ENCODE assay signal across 11 cellular contexts in genomic region chr5:140595538-140595937, GRCh38. TPM values are rescaled to one million over a fixed set of nuclear protein-coding genes. Genes with fewer than 3 reads are reported as not detected.
DNase-seq lines count a peak whose midpoint lies in the region; ATAC-seq, FAIRE-seq and TF ChIP-seq lines count a peak whose summit lies in the region.
"Had no signal": no experiment of that assay in that cellular context is flagged by ENCODE, and none has a peak within 500 bp of the region (broad histone marks: within the 10 kb centered on the region; RNA-seq: fewer than 3 reads in every experiment).

No MANE protein-coding gene starts in this region.

- no peaks in the 10 kb centered on the region for H3K9me3 ChIP-seq in HepG2 (ENCODE audit: low read length)
- H3K9me3 ChIP-seq: BLaER1 had no signal

- no peak; the same call in 2 of the 3 replicates for ATAC-seq in HepG2
- no peak for ATAC-seq in GM19035 (IDR thresholded peaks at IDR 0.05; ENCODE audit: unreplicated experiment)

- DNase-seq in DMS79 (lab: John Stamatoyannopoulos, UW) (peak; percentile 4), SIG-M5 treated with dmso at 0.1 percent for 504 hours (lab: John Stamatoyannopoulos, UW; ENCODE audit: unreplicated experiment) (peak; percentile 95), HepG2 (ENCODE audit: low spot score) (peak; percentile 36), HFFc6 (no peak), NCI-H1092 treated with DMSO at 0.1 percent for 48 hours (lab: John Stamatoyannopoulos, UW) (no peak)
- DNase-seq: activated naive CD4-positive, alpha-beta T cell treated with anti-CD3 and anti-CD28 coated beads for 36 hours; NCI-H1105; nephron progenitor cell; T-helper 2 cell had no signal

- no peaks in the 10 kb centered on the region for H3K27me3 ChIP-seq in HepG2 (ENCODE audit: control insufficient read depth in 1 of 2, insufficient read depth in 2 of 2, low read length in 2 of 2)
- H3K27me3 ChIP-seq: BLaER1 had no signal

- peaks cover 13% of the 10 kb centered on the region for H3K4me1 Mint-ChIP-seq in HFFc6 (ENCODE audit: low read depth)
- H3K4me1 Mint-ChIP-seq: nephron progenitor cell had no signal

- no peak for TF ChIP-seq RAD21 in HepG2 (CRISPR knock-in tag; IDR thresholded peaks at IDR 0.05)

- no peak overlapping the region for H3K9ac ChIP-seq in HepG2 (ENCODE audit: insufficient read depth, low read depth, low read length)
- H3K9ac ChIP-seq: BLaER1 had no signal

- no peak overlapping the region for H3K27ac Mint-ChIP-seq in HFFc6
- H3K27ac Mint-ChIP-seq: activated naive CD4-positive, alpha-beta T cell treated with anti-CD3 and anti-CD28 coated beads for 36 hours; nephron progenitor cell had no signal

- no peaks in the 10 kb centered on the region for H3K79me2 ChIP-seq in HepG2 (ENCODE audit: insufficient read depth, low read length)

- CTCF ChIA-PET in HepG2 (lab: Yijun Ruan, JAX; ENCODE audit: low intra/inter-chr PET ratio, low total read pairs): no interaction called here

- in situ Hi-C loops in HepG2 (cut with HindIII; ENCODE audit: extremely low pct_ligation_motif_present, low pct_unique_long_range_greater_than_20kb): no loop called here

- no peak for TF ChIP-seq EP300 in HepG2 (IDR thresholded peaks at IDR 0.05; ENCODE audit: low read depth in 2 of 2, low read length in 2 of 2)
- no peak for TF ChIP-seq EP300 in HepG2 (CRISPR knock-in tag; IDR thresholded peaks at IDR 0.05; ENCODE audit: borderline replicate concordance)

- under 1% methylated on average over 3 of the region's 3 CpGs for WGBS in HepG2 (ENCODE audit: low lambda C conversion rate)

- intact Hi-C loops in HepG2 (cut with micrococcal nuclease; ENCODE audit: unreplicated experiment): no loop called here

- POLR2A ChIA-PET in HepG2 (lab: Yijun Ruan, JAX): no interaction called here

- no peaks in the 10 kb centered on the region for H4K20me1 ChIP-seq in HepG2 (ENCODE audit: insufficient read depth, low read length)
- H4K20me1 ChIP-seq: BLaER1 had no signal

- no peaks in the 10 kb centered on the region for H3K36me3 Mint-ChIP-seq in HFFc6 (ENCODE audit: low read depth)

- no peaks in the 10 kb centered on the region for H3K36me3 ChIP-seq in HepG2 (replicated peaks in 1 of 2; ENCODE audit: control insufficient read depth in 1 of 2, insufficient read depth in 2 of 2, low read length in 2 of 2)
- H3K36me3 ChIP-seq: BLaER1 had no signal

- peaks cover 13% of the 10 kb centered on the region for H3K4me1 ChIP-seq in HepG2 (ENCODE audit: insufficient read depth, low read length)
- H3K4me1 ChIP-seq: BLaER1 had no signal

- BruUV-seq in HepG2 (replicated peaks; lab: Mats Ljungman, UMichigan): no TSS peak

- FAIRE-seq in HepG2 (lab: Jason Lieb, UNC): no peak

- no peak overlapping the region; the same call in 1 of the 2 replicates for H3K4me2 ChIP-seq in HepG2 (ENCODE audit: low read depth, low read length)
- H3K4me2 ChIP-seq: BLaER1 had no signal

- no peak overlapping the region for H3K4me3 ChIP-seq in HepG2 (replicated peaks in 1 of 3; ENCODE audit: insufficient read depth in 1 of 3, low read depth in 2 of 3, low read length in 3 of 3)
- H3K4me3 ChIP-seq: BLaER1 had no signal

- H3K9me3 Mint-ChIP-seq in HFFc6: no peaks in the 10 kb centered on the region
- H3K9me3 Mint-ChIP-seq: activated naive CD4-positive, alpha-beta T cell treated with anti-CD3 and anti-CD28 coated beads for 36 hours; nephron progenitor cell had no signal

- peaks cover 2% of the 10 kb centered on the region for H3K27me3 Mint-ChIP-seq in HFFc6 (ENCODE audit: insufficient read depth)

- TF ChIP-seq CTCF in HepG2 (CRISPR knock-in tag; IDR thresholded peaks at IDR 0.05) (no peak), HFFc6 (IDR thresholded peaks at IDR 0.05) (no peak)

- H2AFZ ChIP-seq in HepG2 (ENCODE audit: low read length): no peak overlapping the region

- no peak overlapping the region for H3K27ac ChIP-seq in HepG2 (ENCODE audit: extremely low read length, insufficient read depth, low read length)
- H3K27ac ChIP-seq: BLaER1 had no signal

- TF ChIP-seq POLR2A in HepG2 (IDR thresholded peaks at IDR 0.05; ENCODE audit: insufficient read depth in 1 of 2, low read depth in 2 of 2, low read length in 2 of 2): no peak

- no peak overlapping the region for H3K4me3 Mint-ChIP-seq in HFFc6
- H3K4me3 Mint-ChIP-seq: activated naive CD4-positive, alpha-beta T cell treated with anti-CD3 and anti-CD28 coated beads for 36 hours; nephron progenitor cell had no signal

RNA-seq across cellular contexts. Expression of gene SLC35A4, which starts 30.9 kb away (rescaled TPM):
- 0.71 and 0.95 TPM in 2 replicates for total RNA-seq in HepG2 (2016; rRNA removed; fragmentation: Illumina TruSeq; extraction: Trizol)
- total RNA-seq in HepG2 (2016; cell fraction: cytosol; rRNA removed; fragmentation: Illumina TruSeq; extraction: Trizol; ENCODE audit: low read depth): 0.18 and 0.20 TPM in 2 replicates
- 0.55 and 1.4 TPM in 2 replicates for total RNA-seq in HepG2 (2016; cell fraction: insoluble cytoplasmic fraction; rRNA removed; fragmentation: Illumina TruSeq; extraction: Trizol)
- 1.3 TPM in 2 replicates for total RNA-seq in HepG2 (2016; cell fraction: membrane; rRNA removed; fragmentation: Illumina TruSeq; extraction: Trizol)
- 0.50 and 1.2 TPM in 2 replicates for total RNA-seq in HepG2 (2016; cell fraction: nucleus; rRNA removed; fragmentation: Illumina TruSeq; extraction: Trizol)
- 4.0 and 5.0 TPM in 2 replicates for polyA plus RNA-seq in HepG2 (2011; rRNA removed)
- polyA plus RNA-seq in HepG2 (2011; cell fraction: cytosol; rRNA removed): 2.0 and 2.4 TPM in 2 replicates
- 1.8 and 2.8 TPM in 2 replicates for polyA plus RNA-seq in HepG2 (2011; cell fraction: nucleus; rRNA removed)
- polyA plus RNA-seq in HepG2 (2012): 1.7 and 2.1 TPM in 2 replicates
- 0.37 and 0.50 TPM in 2 replicates for polyA plus RNA-seq in HepG2 (2016; cell fraction: cytosol; fragmentation: Illumina TruSeq; extraction: Trizol; ENCODE audit: low read depth)
- 1.2 and 1.3 TPM in 2 replicates for polyA plus RNA-seq in HepG2 (2016; cell fraction: insoluble cytoplasmic fraction; fragmentation: Illumina TruSeq; extraction: Trizol; ENCODE audit: low read depth)
- 1.8 TPM in 2 replicates for polyA plus RNA-seq in HepG2 (2016; cell fraction: membrane; fragmentation: Illumina TruSeq; extraction: Trizol; ENCODE audit: low read depth)
- 1.0 and 1.4 TPM in 2 replicates for polyA plus RNA-seq in HepG2 (2016; cell fraction: nucleus; fragmentation: Illumina TruSeq; extraction: Trizol; ENCODE audit: insufficient read depth, low read depth)
- polyA minus RNA-seq in HepG2 (2011; rRNA and poly(A)+ RNA removed; ENCODE audit: low replicate concordance): 4.2 and 169 TPM in 2 replicates
- 0.79 TPM in 2 replicates for polyA minus RNA-seq in HepG2 (2011; cell fraction: cytosol; rRNA and poly(A)+ RNA removed)
- 1.0 and 1.5 TPM in 2 replicates for polyA minus RNA-seq in HepG2 (2011; cell fraction: nucleus; rRNA and poly(A)+ RNA removed)
- total RNA-seq in HFFc6 (2021; fragmentation: NEBNext Ultra II Directional; extraction: Animal tissue kit (Norgen Biotek cat#: 25700)): 10 to 100 TPM; 64.1 to 72.8 (median 71.2) TPM

RNA-seq across cellular contexts. Expression of gene APBB3, which starts 31.1 kb away (rescaled TPM):
- 0.22 and 0.38 TPM in 2 replicates for total RNA-seq in HepG2 (2016; rRNA removed; fragmentation: Illumina TruSeq; extraction: Trizol)
- total RNA-seq in HepG2 (2016; cell fraction: cytosol; rRNA removed; fragmentation: Illumina TruSeq; extraction: Trizol; ENCODE audit: low read depth): not detected in 2 replicates
- 0.24 TPM in 1 of 2 replicates, not detected in the other for total RNA-seq in HepG2 (2016; cell fraction: insoluble cytoplasmic fraction; rRNA removed; fragmentation: Illumina TruSeq; extraction: Trizol)
- not detected in 2 replicates for total RNA-seq in HepG2 (2016; cell fraction: membrane; rRNA removed; fragmentation: Illumina TruSeq; extraction: Trizol)
- 0.43 and 0.78 TPM in 2 replicates for total RNA-seq in HepG2 (2016; cell fraction: nucleus; rRNA removed; fragmentation: Illumina TruSeq; extraction: Trizol)
- polyA plus RNA-seq in HepG2 (2011; rRNA removed): 0.78 and 1.4 TPM in 2 replicates
- 0.17 and 0.21 TPM in 2 replicates for polyA plus RNA-seq in HepG2 (2011; cell fraction: cytosol; rRNA removed)
- 9.0 and 9.1 TPM in 2 replicates for polyA plus RNA-seq in HepG2 (2011; cell fraction: nucleus; rRNA removed)
- polyA plus RNA-seq in HepG2 (2012): 0.38 and 0.51 TPM in 2 replicates
- not detected in 2 replicates for polyA plus RNA-seq in HepG2 (2016; cell fraction: cytosol; fragmentation: Illumina TruSeq; extraction: Trizol; ENCODE audit: low read depth)
- not detected in 2 replicates for polyA plus RNA-seq in HepG2 (2016; cell fraction: insoluble cytoplasmic fraction; fragmentation: Illumina TruSeq; extraction: Trizol; ENCODE audit: low read depth)
- not detected in 2 replicates for polyA plus RNA-seq in HepG2 (2016; cell fraction: membrane; fragmentation: Illumina TruSeq; extraction: Trizol; ENCODE audit: low read depth)
- polyA plus RNA-seq in HepG2 (2016; cell fraction: nucleus; fragmentation: Illumina TruSeq; extraction: Trizol; ENCODE audit: insufficient read depth, low read depth): 1.9 and 2.0 TPM in 2 replicates
- polyA minus RNA-seq in HepG2 (2011; rRNA and poly(A)+ RNA removed; ENCODE audit: low replicate concordance): 0.68 and 26.5 TPM in 2 replicates
- 0.70 TPM in 1 of 2 replicates, not detected in the other for polyA minus RNA-seq in HepG2 (2011; cell fraction: cytosol; rRNA and poly(A)+ RNA removed)
- 1.3 and 3.2 TPM in 2 replicates for polyA minus RNA-seq in HepG2 (2011; cell fraction: nucleus; rRNA and poly(A)+ RNA removed)
- total RNA-seq in HFFc6 (2021; fragmentation: NEBNext Ultra II Directional; extraction: Animal tissue kit (Norgen Biotek cat#: 25700)): 10 to 100 TPM; 11.0 to 13.0 (median 11.7) TPM

RNA-seq across cellular contexts. Expression of gene CD14, which starts 37.4 kb away (rescaled TPM):
- total RNA-seq in HepG2 (2016; rRNA removed; fragmentation: Illumina TruSeq; extraction: Trizol): 0.70 and 1.7 TPM in 2 replicates
- total RNA-seq in HepG2 (2016; cell fraction: cytosol; rRNA removed; fragmentation: Illumina TruSeq; extraction: Trizol; ENCODE audit: low read depth): 0.35 and 0.40 TPM in 2 replicates
- total RNA-seq in HepG2 (2016; cell fraction: insoluble cytoplasmic fraction; rRNA removed; fragmentation: Illumina TruSeq; extraction: Trizol): 1.4 TPM in 2 replicates
- 0.22 and 0.31 TPM in 2 replicates for total RNA-seq in HepG2 (2016; cell fraction: membrane; rRNA removed; fragmentation: Illumina TruSeq; extraction: Trizol)
- total RNA-seq in HepG2 (2016; cell fraction: nucleus; rRNA removed; fragmentation: Illumina TruSeq; extraction: Trizol): 1.5 and 1.7 TPM in 2 replicates
- polyA plus RNA-seq in HepG2 (2011; rRNA removed): 4.7 and 9.8 TPM in 2 replicates
- 4.5 and 5.6 TPM in 2 replicates for polyA plus RNA-seq in HepG2 (2011; cell fraction: cytosol; rRNA removed)
- 3.9 and 7.5 TPM in 2 replicates for polyA plus RNA-seq in HepG2 (2011; cell fraction: nucleus; rRNA removed)
- 2.7 and 8.6 TPM in 2 replicates for polyA plus RNA-seq in HepG2 (2012)
- 0.16 and 0.26 TPM in 2 replicates for polyA plus RNA-seq in HepG2 (2016; cell fraction: cytosol; fragmentation: Illumina TruSeq; extraction: Trizol; ENCODE audit: low read depth)
- 0.59 and 0.86 TPM in 2 replicates for polyA plus RNA-seq in HepG2 (2016; cell fraction: insoluble cytoplasmic fraction; fragmentation: Illumina TruSeq; extraction: Trizol; ENCODE audit: low read depth)
- polyA plus RNA-seq in HepG2 (2016; cell fraction: membrane; fragmentation: Illumina TruSeq; extraction: Trizol; ENCODE audit: low read depth): 0.15 and 0.20 TPM in 2 replicates
- polyA plus RNA-seq in HepG2 (2016; cell fraction: nucleus; fragmentation: Illumina TruSeq; extraction: Trizol; ENCODE audit: insufficient read depth, low read depth): 1.8 and 4.1 TPM in 2 replicates
- polyA minus RNA-seq in HepG2 (2011; rRNA and poly(A)+ RNA removed; ENCODE audit: low replicate concordance): 0.16 and 4.7 TPM in 2 replicates
- polyA minus RNA-seq in HepG2 (2011; cell fraction: cytosol; rRNA and poly(A)+ RNA removed): 2.6 and 4.0 TPM in 2 replicates
- polyA minus RNA-seq in HepG2 (2011; cell fraction: nucleus; rRNA and poly(A)+ RNA removed): 0.90 and 1.5 TPM in 2 replicates
- 1 to 10 TPM in 5 of 6 experiments, under 1 TPM in 1; 0.84 to 1.9 (median 1.3) TPM for total RNA-seq in HFFc6 (2021; fragmentation: NEBNext Ultra II Directional; extraction: Animal tissue kit (Norgen Biotek cat#: 25700))

RNA-seq across cellular contexts. Expression of gene SRA1, which starts 38.3 kb away (rescaled TPM):
- 32.8 and 38.1 TPM in 2 replicates for total RNA-seq in HepG2 (2016; rRNA removed; fragmentation: Illumina TruSeq; extraction: Trizol)
- total RNA-seq in HepG2 (2016; cell fraction: cytosol; rRNA removed; fragmentation: Illumina TruSeq; extraction: Trizol; ENCODE audit: low read depth): 39.0 and 47.9 TPM in 2 replicates
- total RNA-seq in HepG2 (2016; cell fraction: insoluble cytoplasmic fraction; rRNA removed; fragmentation: Illumina TruSeq; extraction: Trizol): 31.9 and 32.7 TPM in 2 replicates
- total RNA-seq in HepG2 (2016; cell fraction: membrane; rRNA removed; fragmentation: Illumina TruSeq; extraction: Trizol): 39.6 and 41.8 TPM in 2 replicates
- 15.1 and 15.3 TPM in 2 replicates for total RNA-seq in HepG2 (2016; cell fraction: nucleus; rRNA removed; fragmentation: Illumina TruSeq; extraction: Trizol)
- polyA plus RNA-seq in HepG2 (2011; rRNA removed): 14.2 and 15.6 TPM in 2 replicates
- polyA plus RNA-seq in HepG2 (2011; cell fraction: cytosol; rRNA removed): 16.8 and 19.0 TPM in 2 replicates
- polyA plus RNA-seq in HepG2 (2011; cell fraction: nucleus; rRNA removed): 9.8 and 10.4 TPM in 2 replicates
- polyA plus RNA-seq in HepG2 (2012): 11.6 and 17.9 TPM in 2 replicates
- polyA plus RNA-seq in HepG2 (2016; cell fraction: cytosol; fragmentation: Illumina TruSeq; extraction: Trizol; ENCODE audit: low read depth): 62.2 and 65.0 TPM in 2 replicates
- polyA plus RNA-seq in HepG2 (2016; cell fraction: insoluble cytoplasmic fraction; fragmentation: Illumina TruSeq; extraction: Trizol; ENCODE audit: low read depth): 33.8 and 43.4 TPM in 2 replicates
- polyA plus RNA-seq in HepG2 (2016; cell fraction: membrane; fragmentation: Illumina TruSeq; extraction: Trizol; ENCODE audit: low read depth): 38.5 and 50.1 TPM in 2 replicates
- polyA plus RNA-seq in HepG2 (2016; cell fraction: nucleus; fragmentation: Illumina TruSeq; extraction: Trizol; ENCODE audit: insufficient read depth, low read depth): 26.2 and 27.3 TPM in 2 replicates
- 8.3 and 20.3 TPM in 2 replicates for polyA minus RNA-seq in HepG2 (2011; rRNA and poly(A)+ RNA removed; ENCODE audit: low replicate concordance)
- polyA minus RNA-seq in HepG2 (2011; cell fraction: cytosol; rRNA and poly(A)+ RNA removed): 8.6 and 9.0 TPM in 2 replicates
- polyA minus RNA-seq in HepG2 (2011; cell fraction: nucleus; rRNA and poly(A)+ RNA removed): 10.8 and 11.3 TPM in 2 replicates
- 10 to 100 TPM; 50.0 to 62.3 (median 59.4) TPM for total RNA-seq in HFFc6 (2021; fragmentation: NEBNext Ultra II Directional; extraction: Animal tissue kit (Norgen Biotek cat#: 25700))

RNA-seq across cellular contexts. Expression of gene TMCO6, which starts 43.7 kb away (rescaled TPM):
- 8.2 and 16.6 TPM in 2 replicates for total RNA-seq in HepG2 (2016; rRNA removed; fragmentation: Illumina TruSeq; extraction: Trizol)
- 5.8 and 7.1 TPM in 2 replicates for total RNA-seq in HepG2 (2016; cell fraction: cytosol; rRNA removed; fragmentation: Illumina TruSeq; extraction: Trizol; ENCODE audit: low read depth)
- total RNA-seq in HepG2 (2016; cell fraction: insoluble cytoplasmic fraction; rRNA removed; fragmentation: Illumina TruSeq; extraction: Trizol): 7.7 and 17.8 TPM in 2 replicates
- 6.2 and 7.2 TPM in 2 replicates for total RNA-seq in HepG2 (2016; cell fraction: membrane; rRNA removed; fragmentation: Illumina TruSeq; extraction: Trizol)
- total RNA-seq in HepG2 (2016; cell fraction: nucleus; rRNA removed; fragmentation: Illumina TruSeq; extraction: Trizol): 33.8 and 34.3 TPM in 2 replicates
- 28.2 and 36.3 TPM in 2 replicates for polyA plus RNA-seq in HepG2 (2011; rRNA removed)
- polyA plus RNA-seq in HepG2 (2011; cell fraction: cytosol; rRNA removed): 19.5 and 25.9 TPM in 2 replicates
- 235 and 295 TPM in 2 replicates for polyA plus RNA-seq in HepG2 (2011; cell fraction: nucleus; rRNA removed)
- 17.5 and 19.3 TPM in 2 replicates for polyA plus RNA-seq in HepG2 (2012)
- 2.1 and 2.6 TPM in 2 replicates for polyA plus RNA-seq in HepG2 (2016; cell fraction: cytosol; fragmentation: Illumina TruSeq; extraction: Trizol; ENCODE audit: low read depth)
- polyA plus RNA-seq in HepG2 (2016; cell fraction: insoluble cytoplasmic fraction; fragmentation: Illumina TruSeq; extraction: Trizol; ENCODE audit: low read depth): 5.9 and 6.4 TPM in 2 replicates
- polyA plus RNA-seq in HepG2 (2016; cell fraction: membrane; fragmentation: Illumina TruSeq; extraction: Trizol; ENCODE audit: low read depth): 3.2 and 5.9 TPM in 2 replicates
- 57.6 and 58.2 TPM in 2 replicates for polyA plus RNA-seq in HepG2 (2016; cell fraction: nucleus; fragmentation: Illumina TruSeq; extraction: Trizol; ENCODE audit: insufficient read depth, low read depth)
- polyA minus RNA-seq in HepG2 (2011; rRNA and poly(A)+ RNA removed; ENCODE audit: low replicate concordance): 28.7 and 45.7 TPM in 2 replicates
- polyA minus RNA-seq in HepG2 (2011; cell fraction: cytosol; rRNA and poly(A)+ RNA removed): 5.5 and 5.7 TPM in 2 replicates
- 74.2 and 90.0 TPM in 2 replicates for polyA minus RNA-seq in HepG2 (2011; cell fraction: nucleus; rRNA and poly(A)+ RNA removed)
- total RNA-seq in HFFc6 (2021; fragmentation: NEBNext Ultra II Directional; extraction: Animal tissue kit (Norgen Biotek cat#: 25700)): 1 to 10 TPM; 3.6 to 7.2 (median 6.1) TPM

Comparison
In these comparisons a context has a peak if more than half of its experiments do, and no peak if none do; other contexts are left out.
1. DNase-seq: peak in DMS79 (single experiment), SIG-M5 treated with dmso at 0.1 percent for 504 hours (single experiment) and HepG2 (single experiment); none in HFFc6 (single experiment) and NCI-H1092 treated with DMSO at 0.1 percent for 48 hours (single experiment).
2. RNA of gene SLC35A4, which starts 30.9 kb away (total RNA-seq): 64.1 to 72.8 TPM in HFFc6; 0.18 to 1.4 TPM in HepG2; every median in the first group is over 10 times any median in the second.